10 cellular contexts compared by ENCODE assay signal in genomic region chr5:43701227-43701626, GRCh38.
"Had no signal": no experiment of that assay in that cellular context is flagged by ENCODE, and none has a peak within 500 bp of the region (broad histone marks: within the 10 kb centered on the region; RNA-seq: fewer than 3 reads in every experiment).

No MANE protein-coding gene starts in this region.

- ATAC-seq: GM23338 had no signal

- H3K4me1 Mint-ChIP-seq: GM23338, H9 had no signal

- H3K4me3 Mint-ChIP-seq: GM23338, H9, HFFc6 had no signal

- H3K9me3 Mint-ChIP-seq: HFFc6 had no signal

- H3K4me2 ChIP-seq: GM23338, KMS-11 had no signal

- H3K9ac ChIP-seq: KMS-11 had no signal

- H2AFZ ChIP-seq: GM23338 had no signal

- H3K4me3 ChIP-seq: GM23338 had no signal

- FAIRE-seq: H1 had no signal

- H3K27ac ChIP-seq: HL-60, KMS-11 had no signal

- H3K27ac Mint-ChIP-seq: GM23338, H9, HFFc6 had no signal

- DNase-seq: H9, HCEC 1CT, HFFc6, IMR-90, Karpas-422, KBM-7 had no signal
